In the genomic region with DNA sequence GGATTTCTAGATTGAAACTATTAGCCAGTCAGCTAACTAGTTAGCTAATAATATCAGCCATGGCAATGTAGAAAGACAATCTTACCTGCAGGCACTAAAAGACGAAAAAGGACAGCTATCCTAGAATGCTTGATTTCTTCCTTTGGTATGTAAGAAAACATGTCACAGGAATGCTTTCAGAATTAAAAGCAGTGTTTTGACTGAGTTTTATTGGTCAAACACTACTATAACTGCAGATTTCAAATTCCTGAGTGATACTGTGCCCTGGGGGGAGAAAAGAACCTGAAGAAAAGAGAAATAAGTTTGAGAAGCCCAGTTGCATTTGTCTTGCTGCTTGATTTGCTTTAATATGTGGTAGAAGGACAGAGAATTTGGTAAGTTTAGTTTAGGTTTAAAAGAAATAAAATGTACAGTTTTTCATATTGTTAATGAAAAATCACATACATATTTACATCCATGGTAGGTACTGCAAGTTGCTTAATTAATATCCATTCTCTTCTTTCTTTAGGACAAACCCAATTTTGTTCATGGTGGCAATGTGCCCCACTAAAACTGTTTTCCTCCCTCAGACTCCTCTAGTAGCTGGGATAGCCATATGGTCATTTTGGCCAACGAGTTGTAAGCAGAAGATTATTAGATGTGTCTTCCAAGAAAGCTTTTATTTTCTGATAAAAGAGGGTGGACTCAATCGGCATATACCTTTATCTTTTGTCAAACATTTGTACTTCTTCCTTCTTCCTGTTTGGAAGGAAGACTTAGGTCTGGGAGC, we compare ENCODE assay signal across 1 cellular context.
TF ChIP-seq lines count a peak whose summit lies in the region.

No MANE protein-coding gene starts in this region.

TF ChIP-seq in H1, 55 proteins besides CTCF, POLR2A, EP300 and RAD21:
- TF ChIP-seq NANOG (IDR thresholded peaks at IDR 0.05; ENCODE audit: insufficient read depth, low read depth, low read length, poor library complexity, severe bottlenecking): no peak
- no peak for TF ChIP-seq CHD2 (IDR thresholded peaks at IDR 0.05; ENCODE audit: low read length)
- no peak for TF ChIP-seq CBX5 (IDR thresholded peaks at IDR 0.05; ENCODE audit: low read depth, low read length)
- no peak for TF ChIP-seq TCF12 (IDR thresholded peaks at IDR 0.05; ENCODE audit: low read depth, low read length)
- TF ChIP-seq, protein P1, sequence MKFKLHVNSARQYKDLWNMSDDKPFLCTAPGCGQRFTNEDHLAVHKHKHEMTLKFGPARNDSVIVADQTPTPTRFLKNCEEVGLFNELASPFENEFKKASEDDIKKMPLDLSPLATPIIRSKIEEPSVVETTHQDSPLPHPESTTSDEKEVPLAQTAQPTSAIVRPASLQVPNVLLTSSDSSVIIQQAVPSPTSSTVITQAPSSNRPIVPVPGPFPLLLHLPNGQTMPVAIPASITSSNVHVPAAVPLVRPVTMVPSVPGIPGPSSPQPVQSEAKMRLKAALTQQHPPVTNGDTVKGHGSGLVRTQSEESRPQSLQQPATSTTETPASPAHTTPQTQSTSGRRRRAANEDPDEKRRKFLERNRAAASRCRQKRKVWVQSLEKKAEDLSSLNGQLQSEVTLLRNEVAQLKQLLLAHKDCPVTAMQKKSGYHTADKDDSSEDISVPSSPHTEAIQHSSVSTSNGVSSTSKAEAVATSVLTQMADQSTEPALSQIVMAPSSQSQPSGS (IDR thresholded peaks at IDR 0.05; ENCODE audit: low read length): no peak
- TF ChIP-seq CBX8 (IDR thresholded peaks at IDR 0.05; ENCODE audit: borderline replicate concordance, low read depth, low read length): no peak
- TF ChIP-seq JUN (IDR thresholded peaks at IDR 0.05; ENCODE audit: low read depth, low read length): no peak
- no peak for TF ChIP-seq POU5F1 (IDR thresholded peaks at IDR 0.05; ENCODE audit: low read depth, low read length)
- TF ChIP-seq GTF2F1 (IDR thresholded peaks at IDR 0.05; ENCODE audit: borderline replicate concordance, low read depth, low read length): no peak
- TF ChIP-seq SIN3A (conservative IDR thresholded peaks at IDR 0.05 in 1 of 2, IDR thresholded peaks at IDR 0.05 in 1 of 2; ENCODE audit: low read depth in 1 of 2, low read length in 2 of 2): no peak
- TF ChIP-seq SP4 (IDR thresholded peaks at IDR 0.05; ENCODE audit: low read length): no peak
- no peak for TF ChIP-seq TEAD4 (IDR thresholded peaks at IDR 0.05; ENCODE audit: low read depth, low read length)
- TF ChIP-seq HDAC2 (IDR thresholded peaks at IDR 0.05; ENCODE audit: borderline replicate concordance in 1 of 2, low read depth in 2 of 2, low read length in 2 of 2): no peak
- TF ChIP-seq SP1 (IDR thresholded peaks at IDR 0.05; ENCODE audit: low read depth, low read length): no peak
- no peak for TF ChIP-seq KDM4A (IDR thresholded peaks at IDR 0.05; ENCODE audit: low read depth, low read length, severe bottlenecking)
- TF ChIP-seq YY1 (IDR thresholded peaks at IDR 0.05; ENCODE audit: low read depth, low read length): no peak
- no peak for TF ChIP-seq KDM1A (IDR thresholded peaks at IDR 0.05; ENCODE audit: borderline replicate concordance, low read length)
